ENCODE assay signal across 9 cellular contexts in genomic region chr1:203342192-203342940, GRCh38. TPM values are rescaled to one million over a fixed set of nuclear protein-coding genes. Genes with fewer than 3 reads are reported as not detected.
DNase-seq lines count a peak whose midpoint lies in the region; ATAC-seq and TF ChIP-seq lines count a peak whose summit lies in the region.
"Had no signal": no experiment of that assay in that cellular context is flagged by ENCODE, and none has a peak within 500 bp of the region (broad histone marks: within the 10 kb centered on the region; RNA-seq: fewer than 3 reads in every experiment).

No MANE protein-coding gene starts in this region.

- TF ChIP-seq POLR2A in ovary (IDR thresholded peaks at IDR 0.05) = no peak

- peak; percentile 40 to 79 (median 49) for TF ChIP-seq CTCF in ovary (IDR thresholded peaks at IDR 0.05)

- H3K27me3 ChIP-seq in H7 (ENCODE audit: control insufficient read depth, insufficient read depth, low read length) (peaks cover 7% of the 10 kb centered on the region; the same call in 1 of the 2 replicates), ovary (no peaks in the 10 kb centered on the region)

- intact Hi-C loops in ovary (cut with DNase I) = loop anchor here in 2 of 4 donors (5.0 to 10.0 kb wide), 2 partner anchors 285 to 352 kb away; partner anchors contain the start of gene ATP2B4 (in 1 of the 2)

- no peak overlapping the region for H3K4me3 ChIP-seq in H7 (ENCODE audit: insufficient read depth, low read depth, low read length)
- H3K4me3 ChIP-seq in ovary = no peak overlapping the region

- no peak for ATAC-seq in HG03159 (IDR thresholded peaks at IDR 0.05; ENCODE audit: unreplicated experiment)

- TF ChIP-seq EP300 in ovary (IDR thresholded peaks at IDR 0.05) = no peak

- WGBS in ovary, 3 donors = 62 to 67% (median 63%) methylated on average over 23 of the region's 23 CpGs

- DNase-seq in CD1c-positive myeloid dendritic cell (ENCODE audit: extremely low spot score) (peak; percentile 42), H7 (peak; percentile 92), NCI-H82 treated with DMSO at 0.1 percent for 48 hours (lab: John Stamatoyannopoulos, UW; ENCODE audit: unreplicated experiment) (peak; percentile 94), activated T-cell treated with anti-CD3 and anti-CD28 coated beads for 4 hours (peak; percentile 49), fibroblast of peridontal ligament (ENCODE audit: extremely low read depth) (peak; percentile 29), ovary (peak in 2 of 5 donors; percentile 61 to 69), putamen (ENCODE audit: low spot score) (no peak)

- peak overlapping the region; percentile 13 to 28 for H3K27ac ChIP-seq in ovary

- H3K36me3 ChIP-seq in H7 (replicated peaks; ENCODE audit: control insufficient read depth, insufficient read depth, low read length) (no peaks in the 10 kb centered on the region), ovary (no peaks in the 10 kb centered on the region)

- no peaks in the 10 kb centered on the region for H3K9me3 ChIP-seq in ovary

- H3K4me1 ChIP-seq in ovary (ENCODE audit: insufficient read depth) = peaks cover 7% of the 10 kb centered on the region

RNA-seq across cellular contexts. Expression of gene FMOD, which starts 8.6 kb away (rescaled TPM):
- not detected in 2 replicates for total RNA-seq in H7 (2014; rRNA removed; shearing (Covaris generic))
- 100 to 1,000 TPM; 110 to 158 (median 137) TPM for total RNA-seq in ovary
- polyA plus RNA-seq in ovary = 100 to 1,000 TPM; 116 to 175 TPM
- total RNA-seq: natural killer cell treated with Interleukin-12 subunit alpha and Interleukin-12 subunit beta and Interleukin-15 and Interleukin-18, amount 100 ng/mL, for 72 hours had no signal

RNA-seq across cellular contexts. Expression of gene BTG2, which starts 37.0 kb away (rescaled TPM):
- 7.2 and 8.7 TPM in 2 replicates for total RNA-seq in H7 (2014; rRNA removed; shearing (Covaris generic))
- 100 to 1,000 TPM; 124 to 395 (median 220) TPM for total RNA-seq in ovary
- polyA plus RNA-seq in ovary = 100 to 1,000 TPM; 113 to 167 TPM

Comparison
In these comparisons a context has a peak if more than half of its experiments do, and no peak if none do; other contexts are left out.
1. RNA of gene FMOD, which starts 8.6 kb away (total RNA-seq): 110 to 158 TPM in ovary; not detected in H7; every median in the first group is over 100 times any median in the second.
2. RNA of gene BTG2, which starts 37.0 kb away (total RNA-seq): 124 to 395 TPM in ovary; 7.2 to 8.7 TPM in H7; every median in the first group is over 10 times any median in the second.